ENCODE assay signal across 9 cellular contexts in the genomic region with DNA sequence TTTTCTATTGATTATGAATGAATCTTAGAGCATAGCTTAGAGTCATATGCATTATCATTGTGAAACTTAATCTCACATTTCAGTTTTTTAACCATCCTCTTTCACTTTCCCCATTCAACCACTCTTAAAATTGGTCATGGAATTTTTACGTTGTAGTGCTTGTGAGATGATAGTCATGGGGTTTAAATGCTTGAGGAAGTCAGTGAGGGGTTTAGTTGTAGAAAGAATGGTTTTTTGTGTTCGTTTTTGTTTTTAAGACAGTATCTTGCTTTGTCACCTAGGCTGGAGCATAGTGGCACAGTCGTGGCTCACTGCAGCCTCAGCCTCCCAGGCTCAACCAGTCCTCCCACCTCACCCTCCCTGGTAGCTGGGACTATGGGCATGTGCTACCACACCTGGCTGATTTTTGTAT. TPM values are rescaled to one million over a fixed set of nuclear protein-coding genes. Genes with fewer than 3 reads are reported as not detected.
DNase-seq lines count a peak whose midpoint lies in the region; ATAC-seq and TF ChIP-seq lines count a peak whose summit lies in the region.
"Had no signal": no experiment of that assay in that cellular context is flagged by ENCODE, and none has a peak within 500 bp of the region (broad histone marks: within the 10 kb centered on the region; RNA-seq: fewer than 3 reads in every experiment).

No MANE protein-coding gene starts in this region.

- TF ChIP-seq CTCF in GM10266 (IDR thresholded peaks at IDR 0.05; ENCODE audit: control insufficient read depth, insufficient read depth, low read depth, missing control alignments) (no peak), GM20000 (IDR thresholded peaks at IDR 0.05; ENCODE audit: extremely low read depth, missing control alignments) (no peak), adrenal gland (IDR thresholded peaks at IDR 0.05) (no peak)

- DNase-seq in GM10266 (ENCODE audit: extremely low spot score) (peak; percentile 46), GM20000 (ENCODE audit: low spot score) (peak; percentile 46), adrenal gland (no peak), Right ventricle myocardium superior (no peak), NCI-H1417 treated with DMSO at 0.1 percent for 48 hours (lab: John Stamatoyannopoulos, UW) (no peak), SK-N-DZ (ENCODE audit: low spot score) (no peak)
- DNase-seq in NK-92 treated with Interleukin-12 subunit alpha and Interleukin-12 subunit beta, amount 100 ng/mL, for 24 hours (lab: John Stamatoyannopoulos, UW), result no peak

- peaks cover 8 to 54% of the 10 kb centered on the region in 2 donors for H3K4me1 ChIP-seq in adrenal gland (replicated peaks in 1 of 2)

- 42 to 62% (median 44%) methylated on average over 3 of the region's 3 CpGs for WGBS in adrenal gland, 4 donors

- H3K4me3 ChIP-seq in adrenal gland, result no peak overlapping the region
- H3K4me3 ChIP-seq: lung had no signal

- ATAC-seq in HG03432 (IDR thresholded peaks at IDR 0.05; ENCODE audit: unreplicated experiment) (peak; percentile 75), Right ventricle myocardium superior (ENCODE audit: poor library complexity) (no peak)

- H3K27me3 ChIP-seq in adrenal gland, result no peaks in the 10 kb centered on the region

- H3K36me3 ChIP-seq in adrenal gland (replicated peaks in 1 of 2), result no peaks in the 10 kb centered on the region

- intact Hi-C loops in adrenal gland (cut with DNase I) (no loop called here), Right ventricle myocardium superior (cut with DNase I) (no loop called here)

- peak overlapping the region in 4 of 5 donors; percentile 37 to 55 (median 50) for H3K27ac ChIP-seq in adrenal gland

- H3K9me3 ChIP-seq in adrenal gland (replicated peaks in 1 of 3), result no peaks in the 10 kb centered on the region

- no peak for TF ChIP-seq POLR2A in adrenal gland (IDR thresholded peaks at IDR 0.05)

RNA-seq across cellular contexts. Expression of a gene that starts 19.6 kb away (rescaled TPM):
- total RNA-seq in adrenal gland (100 to 1,000 TPM in 3 of 8 donors, 10 to 100 TPM in 5; 41.4 to 139 (median 84.0) TPM), Right ventricle myocardium superior (11.7 TPM)
- polyA plus RNA-seq in adrenal gland, result 10 to 100 TPM; 48.7 to 95.9 (median 68.9) TPM
- polyA plus RNA-seq in SK-N-DZ (2014; cell fraction: cytosol; rRNA removed), result 33.9 and 34.5 TPM in 2 replicates
- 16.9 and 17.8 TPM in 2 replicates for polyA plus RNA-seq in SK-N-DZ (2014; cell fraction: nucleus; rRNA removed)

Comparison
In these comparisons a context has a peak if more than half of its experiments do, and no peak if none do; other contexts are left out.
1. DNase-seq: peak in GM10266 (single experiment) and GM20000 (single experiment); none in adrenal gland (0 of 7), Right ventricle myocardium superior (single experiment), NCI-H1417 treated with DMSO at 0.1 percent for 48 hours (single experiment), SK-N-DZ (single experiment) and NK-92 treated with Interleukin-12 subunit alpha and Interleukin-12 subunit beta, amount 100 ng/mL, for 24 hours (single experiment).